In genomic region chr19:41657157-41657556, GRCh38 we compare ENCODE assay signal across 29 cellular contexts. TPM values are rescaled to one million over a fixed set of nuclear protein-coding genes. Genes with fewer than 3 reads are reported as not detected.
DNase-seq lines count a peak whose midpoint lies in the region; ATAC-seq and TF ChIP-seq lines count a peak whose summit lies in the region.
"Had no signal": no experiment of that assay in that cellular context is flagged by ENCODE, and none has a peak within 500 bp of the region (broad histone marks: within the 10 kb centered on the region; RNA-seq: fewer than 3 reads in every experiment).

No MANE protein-coding gene starts in this region.

- no peak for TF ChIP-seq CTCF in progenitor cell of endocrine pancreas (IDR thresholded peaks at IDR 0.05; ENCODE audit: unreplicated experiment)

- H3K27ac Mint-ChIP-seq in immature natural killer cell (peak overlapping the region; percentile 37 to 75 (median 69)), progenitor cell of endocrine pancreas (no peak overlapping the region)
- H3K27ac Mint-ChIP-seq: activated naive CD8-positive, alpha-beta T cell treated with anti-CD3 and anti-CD28 coated beads, Interleukin-2, amount 50 U/mL, for 24 hours; brain; nephron had no signal

- peaks cover 0 to 4% (median 4%) of the 10 kb centered on the region in 3 donors for H3K36me3 Mint-ChIP-seq in immature natural killer cell
- peaks cover 4% of the 10 kb centered on the region for H3K36me3 Mint-ChIP-seq in progenitor cell of endocrine pancreas (ENCODE audit: insufficient read depth)
- H3K36me3 Mint-ChIP-seq: brain had no signal

- peaks cover 2 to 36% (median 21%) of the 10 kb centered on the region in 3 donors for H3K27me3 Mint-ChIP-seq in immature natural killer cell (ENCODE audit: low read depth in 3 of 3)
- no peaks in the 10 kb centered on the region for H3K27me3 Mint-ChIP-seq in progenitor cell of endocrine pancreas

- peaks cover 23 to 33% of the 10 kb centered on the region in 2 donors for H3K4me1 Mint-ChIP-seq in immature natural killer cell
- H3K4me1 Mint-ChIP-seq in progenitor cell of endocrine pancreas (ENCODE audit: low read depth), result no peaks in the 10 kb centered on the region
- H3K4me1 Mint-ChIP-seq: brain, nephron had no signal

- DNase-seq in NCI-H748 (lab: John Stamatoyannopoulos, UW; ENCODE audit: unreplicated experiment) (peak; percentile 28), NCI-H748 treated with DMSO at 0.1 percent for 48 hours (lab: John Stamatoyannopoulos, UW) (no peak), DMS53 treated with DMSO at 0.1 percent for 48 hours (lab: John Stamatoyannopoulos, UW; ENCODE audit: unreplicated experiment) (peak; percentile 33), T-helper 9 cell (peak; percentile 23), immature natural killer cell (peak; percentile 16 to 21 (median 17)), progenitor cell of endocrine pancreas (ENCODE audit: low spot score, unreplicated experiment) (no peak)
- DNase-seq: activated CD4-positive, CD25-positive, alpha-beta regulatory T cell; activated naive CD8-positive, alpha-beta T cell treated with anti-CD3 and anti-CD28 coated beads, Interleukin-2, amount 50 U/mL, for 24 hours; BE2C; EL; erythroblast; HCEC 1CT; hypothalamus; left ventricle myocardium superior; NCI-H146; NCI-H774; stimulated activated CD4-positive, alpha-beta T cell treated with anti-CD3 and anti-CD28 coated beads, Interleukin-2, amount 100 ng/mL, for 24 hours; T1000 had no signal

- H3K9me3 Mint-ChIP-seq in immature natural killer cell (peaks cover 1 to 14% (median 4%) of the 10 kb centered on the region in 6 donors), progenitor cell of endocrine pancreas (ENCODE audit: low read depth) (peaks cover 72% of the 10 kb centered on the region)

- ATAC-seq in HG03378 (IDR thresholded peaks at IDR 0.05; ENCODE audit: unreplicated experiment) (no peak), HG03097 (IDR thresholded peaks at IDR 0.05; ENCODE audit: low FRiP score, unreplicated experiment) (no peak)
- ATAC-seq: activated naive CD8-positive, alpha-beta T cell treated with anti-CD3 and anti-CD28 coated beads, Interleukin-2, amount 50 U/mL, for 24 hours; gastroesophageal sphincter; left ventricle myocardium superior; Right ventricle myocardium inferior had no signal

- H3K4me3 Mint-ChIP-seq in immature natural killer cell, result peak overlapping the region; percentile 10 to 69 (median 31)
- no peak overlapping the region for H3K4me3 Mint-ChIP-seq in progenitor cell of endocrine pancreas (ENCODE audit: low read depth)
- H3K4me3 Mint-ChIP-seq: activated naive CD8-positive, alpha-beta T cell treated with anti-CD3 and anti-CD28 coated beads, Interleukin-2, amount 50 U/mL, for 24 hours; brain; nephron had no signal

RNA-seq across cellular contexts. Expression of gene CEACAM4, which starts 30.3 kb away (rescaled TPM):
- polyA plus RNA-seq in immature natural killer cell, result under 1 TPM in 1 of 3 donors, not detected in 2; 0.61 TPM
- not detected in 2 replicates for total RNA-seq in progenitor cell of endocrine pancreas
- total RNA-seq: MCF 10A, osteocyte, smooth muscle cell, temporal lobe, vagina had no signal
- polyA plus RNA-seq: smooth muscle cell had no signal

RNA-seq across cellular contexts. Expression of gene CEACAM7, which starts 30.9 kb away (rescaled TPM):
- not detected for polyA plus RNA-seq in immature natural killer cell
- total RNA-seq in progenitor cell of endocrine pancreas, result not detected in 2 replicates
- total RNA-seq: left ventricle myocardium superior, MCF 10A, osteocyte, Right ventricle myocardium inferior, smooth muscle cell, temporal lobe had no signal
- polyA plus RNA-seq: smooth muscle cell had no signal

RNA-seq across cellular contexts. Expression of gene CEACAM5, which starts 51.3 kb away (rescaled TPM):
- polyA plus RNA-seq in immature natural killer cell, result not detected
- not detected in 2 replicates for total RNA-seq in progenitor cell of endocrine pancreas
- total RNA-seq: left ventricle myocardium superior, MCF 10A, osteocyte, Right ventricle myocardium inferior, smooth muscle cell had no signal
- polyA plus RNA-seq: smooth muscle cell had no signal

Comparison
In these comparisons a context has a peak if more than half of its experiments do, and no peak if none do; other contexts are left out.
1. DNase-seq: peak in NCI-H748 (single experiment), DMS53 treated with DMSO at 0.1 percent for 48 hours (single experiment), T-helper 9 cell (single experiment) and immature natural killer cell (3 of 3); none in NCI-H748 treated with DMSO at 0.1 percent for 48 hours (single experiment) and progenitor cell of endocrine pancreas (single experiment).